13 cellular contexts compared by ENCODE assay signal in genomic region chr4:40283413-40283812, GRCh38. TPM values are rescaled to one million over a fixed set of nuclear protein-coding genes. Genes with fewer than 3 reads are reported as not detected.
DNase-seq lines count a peak whose midpoint lies in the region; ATAC-seq and TF ChIP-seq lines count a peak whose summit lies in the region.
"Had no signal": no experiment of that assay in that cellular context is flagged by ENCODE, and none has a peak within 500 bp of the region (broad histone marks: within the 10 kb centered on the region; RNA-seq: fewer than 3 reads in every experiment).

No MANE protein-coding gene starts in this region.

- no peaks in the 10 kb centered on the region for H3K27me3 Mint-ChIP-seq in T-helper 2 cell treated with Interferon-gamma antibody and Interleukin-4, amounts not matched to agents 5 μg/mL and 100 μg/mL, for 36 hours (ENCODE audit: low read depth)
- no peaks in the 10 kb centered on the region for H3K27me3 Mint-ChIP-seq in T-cell
- H3K27me3 Mint-ChIP-seq in activated naive CD8-positive, alpha-beta T cell treated with anti-CD3 and anti-CD28 coated beads, Interleukin-2, amount 10 ng/mL, durations not matched to agents 7 days and 5 days, result no peaks in the 10 kb centered on the region

- peaks cover 33% of the 10 kb centered on the region for H3K4me1 Mint-ChIP-seq in T-helper 2 cell treated with Interferon-gamma antibody and Interleukin-4, amounts not matched to agents 5 μg/mL and 100 μg/mL, for 36 hours (ENCODE audit: low read depth)
- peaks cover 57 to 69% (median 66%) of the 10 kb centered on the region in 3 donors for H3K4me1 Mint-ChIP-seq in T-cell
- peaks cover 38% of the 10 kb centered on the region for H3K4me1 Mint-ChIP-seq in activated naive CD8-positive, alpha-beta T cell treated with anti-CD3 and anti-CD28 coated beads, Interleukin-2, amount 10 ng/mL, durations not matched to agents 7 days and 5 days

- no peak overlapping the region for H3K9ac ChIP-seq in trophoblast cell (ENCODE audit: low read length)

- peak overlapping the region; percentile 15 for H2AK5ac ChIP-seq in trophoblast cell (ENCODE audit: low read length)

- H3K36me3 Mint-ChIP-seq in T-helper 2 cell treated with Interferon-gamma antibody and Interleukin-4, amounts not matched to agents 5 μg/mL and 100 μg/mL, for 36 hours (ENCODE audit: low read depth), result peaks cover 5% of the 10 kb centered on the region
- H3K36me3 Mint-ChIP-seq in T-cell, result peaks cover 5% of the 10 kb centered on the region
- peaks cover 9% of the 10 kb centered on the region for H3K36me3 Mint-ChIP-seq in activated naive CD8-positive, alpha-beta T cell treated with anti-CD3 and anti-CD28 coated beads, Interleukin-2, amount 10 ng/mL, durations not matched to agents 7 days and 5 days
- H3K36me3 Mint-ChIP-seq: brain had no signal

- no peaks in the 10 kb centered on the region for H3K9me3 ChIP-seq in trophoblast cell (ENCODE audit: insufficient read depth, low read depth, low read length)
- no peaks in the 10 kb centered on the region for H3K9me3 ChIP-seq in psoas muscle
- H3K9me3 ChIP-seq: A549, spleen had no signal

- H4K12ac ChIP-seq in trophoblast cell (ENCODE audit: low read depth, low read length), result no peak overlapping the region

- no peak overlapping the region for H2AFZ ChIP-seq in trophoblast cell (ENCODE audit: insufficient read depth, low read length, poor library complexity)

- peaks cover 15% of the 10 kb centered on the region in 2 experiments for H3K4me1 ChIP-seq in trophoblast cell (ENCODE audit: control insufficient read depth in 1 of 2, insufficient read depth in 2 of 2, low read length in 2 of 2)
- no peaks in the 10 kb centered on the region for H3K4me1 ChIP-seq in psoas muscle
- H3K4me1 ChIP-seq: A549 had no signal

- no CpG with 5 or more reads among the region's 10 CpGs for WGBS in trophoblast cell (ENCODE audit: extremely low coverage, insufficient coverage, insufficient read length)
- 82 to 87% (median 87%) methylated on average over 10 of the region's 10 CpGs for WGBS in psoas muscle, 3 donors

- H2BK12ac ChIP-seq in trophoblast cell (ENCODE audit: low read length), result no peak overlapping the region

- H3K27ac ChIP-seq in trophoblast cell (ENCODE audit: low read depth, low read length) (peak overlapping the region; percentile 40), psoas muscle (no peak overlapping the region)

- no peak overlapping the region for H3K4ac ChIP-seq in trophoblast cell (ENCODE audit: low read depth, low read length)

- H3K14ac ChIP-seq in trophoblast cell (ENCODE audit: low read length), result peak overlapping the region; percentile 66

- ATAC-seq in T-cell (replicated peaks in 1 of 4) (peak in 1 of 4 experiments; percentile 29), psoas muscle (no peak), SK-N-SH treated with all-trans-retinoic acid at 6 μM for 48 hours (no peak)
- peak; percentile 31 for ATAC-seq in activated naive CD8-positive, alpha-beta T cell treated with anti-CD3 and anti-CD28 coated beads, Interleukin-2, amount 10 ng/mL, durations not matched to agents 7 days and 5 days (ENCODE audit: low read depth)

- intact Hi-C loops in psoas muscle (cut with DNase I), result no loop called here

- peak overlapping the region; percentile 36 for H2BK5ac ChIP-seq in trophoblast cell (ENCODE audit: low read depth, low read length, poor library complexity)

- peak overlapping the region; percentile 63 for H4K91ac ChIP-seq in trophoblast cell (ENCODE audit: low read depth, low read length)

- H3K4me3 Mint-ChIP-seq in T-helper 2 cell treated with Interferon-gamma antibody and Interleukin-4, amounts not matched to agents 5 μg/mL and 100 μg/mL, for 36 hours, result peak overlapping the region; percentile 59
- H3K4me3 Mint-ChIP-seq in T-cell, result peak overlapping the region in 1 of 3 donors; percentile 78
- peak overlapping the region; percentile 64 for H3K4me3 Mint-ChIP-seq in activated naive CD8-positive, alpha-beta T cell treated with anti-CD3 and anti-CD28 coated beads, Interleukin-2, amount 10 ng/mL, durations not matched to agents 7 days and 5 days
- H3K4me3 Mint-ChIP-seq: brain had no signal

- DNase-seq in T-helper 2 cell treated with Interferon-gamma antibody and Interleukin-4, amounts not matched to agents 5 μg/mL and 100 μg/mL, for 36 hours (ENCODE audit: low spot score), result no peak
- DNase-seq in T-helper 2 cell (no peak), T-cell (no peak), trophoblast cell (peak; percentile 91 to 98), psoas muscle (no peak), NCI-H187 (lab: John Stamatoyannopoulos, UW) (no peak)
- no peak for DNase-seq in activated naive CD8-positive, alpha-beta T cell treated with anti-CD3 and anti-CD28 coated beads, Interleukin-2, amount 10 ng/mL, durations not matched to agents 7 days and 5 days
- DNase-seq: left cardiac atrium, OCI-M1 had no signal

- H3K4me3 ChIP-seq in trophoblast cell (ENCODE audit: low read depth, low read length) (no peak overlapping the region), psoas muscle (no peak overlapping the region)
- H3K4me3 ChIP-seq: A549, spleen had no signal

- H3K27me3 ChIP-seq in trophoblast cell (ENCODE audit: insufficient read depth, low read length) (no peaks in the 10 kb centered on the region), psoas muscle (ENCODE audit: insufficient read depth in 3 of 3, low read length in 2 of 3) (no peaks in the 10 kb centered on the region)
- H3K27me3 ChIP-seq: spleen had no signal

- peak overlapping the region; percentile 26 for H2BK120ac ChIP-seq in trophoblast cell (ENCODE audit: insufficient read depth, low read length, poor library complexity)

- peak overlapping the region; percentile 84 for H3K27ac Mint-ChIP-seq in T-helper 2 cell treated with Interferon-gamma antibody and Interleukin-4, amounts not matched to agents 5 μg/mL and 100 μg/mL, for 36 hours
- H3K27ac Mint-ChIP-seq in T-cell, result peak overlapping the region; percentile 89 to 94
- H3K27ac Mint-ChIP-seq in activated naive CD8-positive, alpha-beta T cell treated with anti-CD3 and anti-CD28 coated beads, Interleukin-2, amount 10 ng/mL, durations not matched to agents 7 days and 5 days, result peak overlapping the region; percentile 89
- H3K27ac Mint-ChIP-seq: brain had no signal

- no peaks in the 10 kb centered on the region for H3K79me2 ChIP-seq in trophoblast cell (ENCODE audit: control insufficient read depth, insufficient read depth, low read length, poor library complexity)

- no peak for TF ChIP-seq CTCF in psoas muscle (IDR thresholded peaks at IDR 0.05)

- H3K18ac ChIP-seq in trophoblast cell (ENCODE audit: low read length), result peak overlapping the region; percentile 63

- CTCF ChIA-PET in T-cell (lab: Charles Lee), result interaction anchor here (0.6 to 2.1 kb wide), 35 partner anchors 9 to 310 kb away, joined by 3 to 28 read pairs (median 4); no protein-coding TSS in a partner anchor

- H4K8ac ChIP-seq in trophoblast cell (ENCODE audit: low read depth, low read length), result peak overlapping the region; percentile 37

- POLR2A ChIA-PET in T-cell (lab: Charles Lee), result interaction anchor here (0.6 to 1.9 kb wide), 9 partner anchors 22 to 1333 kb away, joined by 3 to 12 read pairs (median 5); partner anchors contain the start of gene RHOH (in 1 of the 2)
- POLR2A ChIA-PET in activated naive CD8-positive, alpha-beta T cell treated with anti-CD3 and anti-CD28 coated beads, Interleukin-2, amount 10 ng/mL, durations not matched to agents 7 days and 5 days (lab: Charles Lee), result interaction anchor here (0.5 to 1.9 kb wide), 15 partner anchors 8 to 88 kb away, joined by 3 to 9 read pairs (median 5); no protein-coding TSS in a partner anchor

- no peak overlapping the region for H3K23ac ChIP-seq in trophoblast cell (ENCODE audit: low read length)

- H3K36me3 ChIP-seq in trophoblast cell (ENCODE audit: control insufficient read depth in 1 of 2, insufficient read depth in 2 of 2, low read length in 2 of 2) (no peaks in the 10 kb centered on the region), psoas muscle (ENCODE audit: insufficient read depth in 1 of 2, low read depth in 1 of 2) (no peaks in the 10 kb centered on the region)
- H3K36me3 ChIP-seq: spleen had no signal

- no peak overlapping the region for H3K4me2 ChIP-seq in trophoblast cell (ENCODE audit: low read length)
- H3K4me2 ChIP-seq: A549 had no signal

- peaks cover 4% of the 10 kb centered on the region for H3K9me3 Mint-ChIP-seq in T-helper 2 cell treated with Interferon-gamma antibody and Interleukin-4, amounts not matched to agents 5 μg/mL and 100 μg/mL, for 36 hours
- H3K9me3 Mint-ChIP-seq in T-cell, result no peaks in the 10 kb centered on the region
- peaks cover 6% of the 10 kb centered on the region for H3K9me3 Mint-ChIP-seq in activated naive CD8-positive, alpha-beta T cell treated with anti-CD3 and anti-CD28 coated beads, Interleukin-2, amount 10 ng/mL, durations not matched to agents 7 days and 5 days

- peaks cover 6% of the 10 kb centered on the region for H3K79me1 ChIP-seq in trophoblast cell (ENCODE audit: low read length)

TF ChIP-seq in SK-N-SH treated with all-trans-retinoic acid at 6 μM for 48 hours, 23 proteins besides CTCF, POLR2A, EP300 and RAD21 (continues in another document):
- no peak for TF ChIP-seq RARB (CRISPR knock-in tag; IDR thresholded peaks at IDR 0.05)
- TF ChIP-seq ISL1 (CRISPR knock-in tag; IDR thresholded peaks at IDR 0.05), result no peak
- no peak for TF ChIP-seq ZNF565 (CRISPR knock-in tag; conservative IDR thresholded peaks at IDR 0.05; ENCODE audit: low read depth)
- no peak for TF ChIP-seq ZC3H10 (CRISPR knock-in tag; IDR thresholded peaks at IDR 0.05)
- TF ChIP-seq CSDC2 (CRISPR knock-in tag; IDR thresholded peaks at IDR 0.05), result no peak
- no peak for TF ChIP-seq ZFP3 (CRISPR knock-in tag; IDR thresholded peaks at IDR 0.05)

RNA-seq across cellular contexts. Expression of gene CHRNA9, which starts 51.7 kb away (rescaled TPM):
- under 1 TPM in 3 of 5 donors, not detected in 2; 0.10 to 0.23 (median 0.15) TPM for total RNA-seq in T-cell
- total RNA-seq in activated naive CD8-positive, alpha-beta T cell treated with anti-CD3 and anti-CD28 coated beads, Interleukin-2, amount 10 ng/mL, durations not matched to agents 7 days and 5 days, result under 1 TPM; 0.55 to 0.68 TPM
- 0.10 and 0.17 TPM in 2 replicates for polyA plus RNA-seq in trophoblast cell (2013)
- total RNA-seq in psoas muscle, result not detected
- polyA plus RNA-seq in psoas muscle, result under 1 TPM in 1 of 3 donors, not detected in 2; 0.01 TPM
- total RNA-seq: left cardiac atrium, spleen had no signal

Comparison
In these comparisons a context has a peak if more than half of its experiments do, and no peak if none do; other contexts are left out.
1. DNase-seq: peak in trophoblast cell (2 of 2); none in T-helper 2 cell treated with Interferon-gamma antibody and Interleukin-4, amounts not matched to agents 5 μg/mL and 100 μg/mL, for 36 hours (single experiment), T-helper 2 cell (0 of 5), T-cell (0 of 34), activated naive CD8-positive, alpha-beta T cell treated with anti-CD3 and anti-CD28 coated beads, Interleukin-2, amount 10 ng/mL, durations not matched to agents 7 days and 5 days (single experiment), psoas muscle (0 of 2) and NCI-H187 (0 of 2).
2. Peak in every context shown above with its lines, with median percentiles within 50 percentile points of each other: H3K27ac Mint-ChIP-seq.